ENCODE assay signal across 8 cellular contexts in genomic region chr19:45884682-45885555, GRCh38. TPM values are rescaled to one million over a fixed set of nuclear protein-coding genes. Genes with fewer than 3 reads are reported as not detected.
A peak's percentile ranks its signal among the peaks of the same experiment; 100 is the strongest.
DNase-seq lines count a peak whose midpoint lies in the region; ATAC-seq, FAIRE-seq and TF ChIP-seq lines count a peak whose summit lies in the region.

No MANE protein-coding gene starts in this region.

- TF ChIP-seq CTCF in kidney (IDR thresholded peaks at IDR 0.05; ENCODE audit: borderline replicate concordance, extremely low read depth, insufficient read depth) = no peak

- H3K27me3 Mint-ChIP-seq in activated naive CD8-positive, alpha-beta T cell = no peaks in the 10 kb centered on the region

- no peaks in the 10 kb centered on the region for H3K9me3 ChIP-seq in ES-I3 (ENCODE audit: control insufficient read depth, insufficient read depth, low read length)
- no peaks in the 10 kb centered on the region for H3K9me3 ChIP-seq in kidney (ENCODE audit: control insufficient read depth in 1 of 2, low read length in 2 of 2)
- no peaks in the 10 kb centered on the region for H3K9me3 ChIP-seq in subcutaneous abdominal adipose tissue (ENCODE audit: control insufficient read depth in 5 of 5, low read length in 5 of 5)

- FAIRE-seq in kidney (lab: Jason Lieb, UNC) = no peak

- DNase-seq in kidney (peak; percentile 82), NOMO-1 (lab: John Stamatoyannopoulos, UW; ENCODE audit: unreplicated experiment in 2 of 2) (no peak)
- no peak for DNase-seq in effector CD8-positive, alpha-beta T cell (lab: John Stamatoyannopoulos, UW)

- H3K27ac ChIP-seq in kidney (ENCODE audit: low read depth in 2 of 2, low read length in 2 of 2) (peak overlapping the region; percentile 94 to 95), subcutaneous abdominal adipose tissue (ENCODE audit: low read depth, low read length) (peak overlapping the region; percentile 92)

- ATAC-seq in HG03135 (IDR thresholded peaks at IDR 0.05; ENCODE audit: unreplicated experiment) (peak; percentile 6), HG02973 (IDR thresholded peaks at IDR 0.05; ENCODE audit: unreplicated experiment) (no peak)

- H3K4me3 ChIP-seq in kidney (ENCODE audit: low read length in 2 of 2) = peak overlapping the region in 1 of 2 donors; percentile 86
- peak overlapping the region in 4 of 5 donors; percentile 76 to 89 (median 82) for H3K4me3 ChIP-seq in subcutaneous abdominal adipose tissue (ENCODE audit: low read depth in 1 of 5, low read length in 5 of 5)

- peaks cover 3% of the 10 kb centered on the region for H3K36me3 Mint-ChIP-seq in activated naive CD8-positive, alpha-beta T cell

- H3K9me3 Mint-ChIP-seq in activated naive CD8-positive, alpha-beta T cell (ENCODE audit: low read depth) = no peaks in the 10 kb centered on the region

- no peak overlapping the region for H3K27ac Mint-ChIP-seq in activated naive CD8-positive, alpha-beta T cell

- H3K4me1 Mint-ChIP-seq in activated naive CD8-positive, alpha-beta T cell (ENCODE audit: low read depth) = peaks cover 20% of the 10 kb centered on the region

- peaks cover 14% of the 10 kb centered on the region for H3K4me1 ChIP-seq in ES-I3 (ENCODE audit: insufficient read depth, low read length)
- peaks cover 11 to 32% of the 10 kb centered on the region in 2 donors for H3K4me1 ChIP-seq in kidney (ENCODE audit: control insufficient read depth in 1 of 2, insufficient read depth in 1 of 2, low read depth in 1 of 2, low read length in 2 of 2)
- peaks cover 3 to 44% (median 42%) of the 10 kb centered on the region in 5 donors for H3K4me1 ChIP-seq in subcutaneous abdominal adipose tissue (ENCODE audit: control insufficient read depth in 5 of 5, insufficient read depth in 5 of 5, low read length in 5 of 5)

- peak overlapping the region; percentile 53 for H3K4me3 Mint-ChIP-seq in activated naive CD8-positive, alpha-beta T cell

- intact Hi-C loops in kidney (cut with DNase I) = no loop called here

- H3K9ac ChIP-seq in ES-I3 (ENCODE audit: low read depth, low read length) = peak overlapping the region; percentile 99; the same call in 1 of the 2 replicates
- H3K9ac ChIP-seq in kidney (ENCODE audit: low read length in 2 of 2) = peak overlapping the region in 1 of 2 donors; percentile 40
- peak overlapping the region in 4 of 5 donors; percentile 83 to 95 (median 86) for H3K9ac ChIP-seq in subcutaneous abdominal adipose tissue (ENCODE audit: low read length in 5 of 5)

- H3K36me3 ChIP-seq in ES-I3 (ENCODE audit: insufficient read depth, low read length) = no peaks in the 10 kb centered on the region
- no peaks in the 10 kb centered on the region for H3K36me3 ChIP-seq in kidney (ENCODE audit: control insufficient read depth in 1 of 2, insufficient read depth in 2 of 2, low read length in 2 of 2)
- peaks cover 0 to 10% (median 3%) of the 10 kb centered on the region in 5 donors for H3K36me3 ChIP-seq in subcutaneous abdominal adipose tissue (ENCODE audit: control insufficient read depth in 5 of 5, insufficient read depth in 5 of 5, low read length in 5 of 5)

- H3K27me3 ChIP-seq in subcutaneous abdominal adipose tissue (ENCODE audit: control insufficient read depth in 5 of 5, insufficient read depth in 4 of 5, low read length in 5 of 5) = no peaks in the 10 kb centered on the region

RNA-seq across cellular contexts. Expression of gene IRF2BP1, which starts 1.0 kb away (rescaled TPM):
- 23.2 TPM for total RNA-seq in kidney
- 18.2 TPM for polyA plus RNA-seq in kidney (ENCODE audit: insufficient read depth, low read depth, low replicate concordance)

RNA-seq across cellular contexts. Expression of gene MYPOP, which starts 17.5 kb away (rescaled TPM):
- total RNA-seq in kidney = 6.7 TPM
- 11.7 TPM for polyA plus RNA-seq in kidney (ENCODE audit: insufficient read depth, low read depth, low replicate concordance)

RNA-seq across cellular contexts. Expression of gene FOXA3, which starts 20.8 kb away (rescaled TPM):
- total RNA-seq in kidney = 3.7 TPM
- 1.8 TPM for polyA plus RNA-seq in kidney (ENCODE audit: insufficient read depth, low read depth, low replicate concordance)

RNA-seq across cellular contexts. Expression of gene SYMPK, which starts 22.0 kb away (rescaled TPM):
- 77.4 TPM for total RNA-seq in kidney
- polyA plus RNA-seq in kidney (ENCODE audit: insufficient read depth, low read depth, low replicate concordance) = 61.5 TPM

RNA-seq across cellular contexts. Expression of gene NANOS2, which starts 29.7 kb away (rescaled TPM):
- not detected for total RNA-seq in kidney
- not detected for polyA plus RNA-seq in kidney (ENCODE audit: insufficient read depth, low read depth, low replicate concordance)
